Comparison of ENCODE assay signal across 8 cellular contexts in the genomic region with DNA sequence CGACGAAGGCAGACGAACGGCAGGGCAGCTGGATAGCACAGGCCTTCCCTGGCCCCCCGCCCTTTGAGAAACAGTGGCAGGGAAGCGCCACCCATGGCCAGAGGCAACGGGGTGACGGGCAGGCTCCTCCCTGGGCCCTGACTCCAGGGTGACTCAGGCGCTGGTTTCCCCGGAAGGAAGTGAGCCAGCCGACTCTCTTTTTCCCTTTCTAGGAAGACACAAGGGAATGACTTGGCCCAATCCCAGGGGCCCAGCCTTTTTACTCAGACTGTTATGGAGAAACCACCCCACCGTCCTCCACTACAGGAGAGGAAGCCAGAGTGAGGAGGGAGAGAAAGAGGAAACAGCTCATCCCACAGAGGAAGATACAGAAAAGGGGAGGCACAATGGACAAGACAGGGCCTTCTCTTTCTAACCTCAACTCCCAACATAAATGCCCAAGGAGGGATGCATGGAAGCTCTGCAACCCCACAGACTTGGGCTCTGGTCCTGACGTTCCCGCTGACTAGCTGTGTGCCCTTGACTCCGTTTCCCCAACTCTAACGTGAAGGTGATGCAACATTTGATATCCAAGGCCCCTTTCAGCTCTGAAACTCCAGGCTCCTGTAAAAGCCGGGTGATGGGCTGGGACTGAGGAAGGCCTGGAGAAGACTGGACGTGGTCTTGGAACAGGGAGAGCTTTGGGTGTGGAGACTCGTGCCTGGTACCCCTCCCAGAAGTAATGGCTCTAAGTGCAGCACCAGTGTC. TPM values are rescaled to one million over a fixed set of nuclear protein-coding genes. Genes with fewer than 3 reads are reported as not detected.
DNase-seq lines count a peak whose midpoint lies in the region; ATAC-seq and TF ChIP-seq lines count a peak whose summit lies in the region.

No MANE protein-coding gene starts in this region.

- H3K4me3 Mint-ChIP-seq in CD4-positive, CD25-positive, alpha-beta regulatory T cell = no peak overlapping the region
- no peak overlapping the region for H3K4me3 Mint-ChIP-seq in neural crest cell
- H3K4me3 Mint-ChIP-seq in CD4-positive, alpha-beta memory T cell = no peak overlapping the region

- peak overlapping the region; percentile 68 to 92 (median 86) for H3K27ac Mint-ChIP-seq in CD4-positive, CD25-positive, alpha-beta regulatory T cell
- peak overlapping the region; percentile 83 for H3K27ac Mint-ChIP-seq in neural crest cell (ENCODE audit: unreplicated experiment)
- no peak overlapping the region for H3K27ac Mint-ChIP-seq in CD4-positive, alpha-beta memory T cell

- H3K9me2 ChIP-seq in PC-9 (ENCODE audit: insufficient read depth) = no peaks in the 10 kb centered on the region

- H3K4me2 ChIP-seq in PC-9 = peak overlapping the region; percentile 70

- POLR2A ChIA-PET in PC-9 (lab: Charles Lee; ENCODE audit: unreplicated experiment) = interaction anchor here (0.5 to 1.0 kb wide), 7 partner anchors 9 to 170 kb away, joined by 3 to 30 read pairs (median 5); no protein-coding TSS in a partner anchor
- POLR2A ChIA-PET in CD4-positive, alpha-beta memory T cell (lab: Charles Lee; ENCODE audit: partially characterized antibody) = interaction anchor here (0.6 kb wide), 1 partner anchor 256 kb away, joined by 3 read pairs; no protein-coding TSS in a partner anchor

- no peaks in the 10 kb centered on the region for H3K27me3 Mint-ChIP-seq in CD4-positive, CD25-positive, alpha-beta regulatory T cell
- no peaks in the 10 kb centered on the region for H3K27me3 Mint-ChIP-seq in neural crest cell (ENCODE audit: low read depth)
- no peaks in the 10 kb centered on the region for H3K27me3 Mint-ChIP-seq in CD4-positive, alpha-beta memory T cell

- H3K36me3 Mint-ChIP-seq in CD4-positive, CD25-positive, alpha-beta regulatory T cell = no peaks in the 10 kb centered on the region
- H3K36me3 Mint-ChIP-seq in neural crest cell (ENCODE audit: low read depth) = no peaks in the 10 kb centered on the region
- peaks cover 0 to 2% of the 10 kb centered on the region in 2 donors for H3K36me3 Mint-ChIP-seq in CD4-positive, alpha-beta memory T cell

- DNase-seq in CD4-positive, CD25-positive, alpha-beta regulatory T cell = no peak
- DNase-seq in PC-9 (peak; percentile 96 to 97), epithelial cell of proximal tubule (ENCODE audit: low read depth) (peak; percentile 76), neural crest cell (ENCODE audit: low read depth, low spot score) (no peak), HuH-7 (ENCODE audit: low spot score) (no peak)
- no peak for DNase-seq in activated CD4-positive, alpha-beta T cell treated with anti-CD3 and anti-CD28 coated beads, Interleukin-2, amount 50 U/mL, for 4 hours
- DNase-seq in CD4-positive, alpha-beta memory T cell = no peak

- no peaks in the 10 kb centered on the region for H3K9me3 ChIP-seq in CD4-positive, CD25-positive, alpha-beta regulatory T cell (ENCODE audit: control insufficient read depth in 2 of 2, low read length in 2 of 2)
- H3K9me3 ChIP-seq in PC-9 (ENCODE audit: insufficient read depth, low read depth) = no peaks in the 10 kb centered on the region
- no peaks in the 10 kb centered on the region for H3K9me3 ChIP-seq in CD4-positive, alpha-beta memory T cell (ENCODE audit: control insufficient read depth in 1 of 2, low read length in 2 of 2)

- CTCF ChIA-PET in PC-9 (lab: Charles Lee) = interaction anchor here (1.1 to 1.4 kb wide), 2 partner anchors 11 to 40 kb away, joined by 9 to 13 read pairs; no protein-coding TSS in a partner anchor
- CTCF ChIA-PET in CD4-positive, alpha-beta memory T cell (lab: Charles Lee; ENCODE audit: partially characterized antibody) = interaction anchor here (1.6 kb wide), 1 partner anchor 11 kb away, joined by 4 read pairs; no protein-coding TSS in a partner anchor

- peaks cover 21% of the 10 kb centered on the region for H3K4me1 ChIP-seq in CD4-positive, CD25-positive, alpha-beta regulatory T cell (ENCODE audit: control insufficient read depth, insufficient read depth, low read length, poor library complexity, severe bottlenecking)
- H3K4me1 ChIP-seq in PC-9 (replicated peaks; ENCODE audit: insufficient read depth) = peaks cover 60% of the 10 kb centered on the region
- H3K4me1 ChIP-seq in CD4-positive, alpha-beta memory T cell (ENCODE audit: insufficient read depth, low read length) = peaks cover 26% of the 10 kb centered on the region

- ATAC-seq in CD4-positive, CD25-positive, alpha-beta regulatory T cell (ENCODE audit: low read depth in 2 of 2) = no peak
- ATAC-seq in HG03378 (IDR thresholded peaks at IDR 0.05; ENCODE audit: unreplicated experiment) = no peak

- no peaks in the 10 kb centered on the region for H3K36me3 ChIP-seq in CD4-positive, CD25-positive, alpha-beta regulatory T cell (ENCODE audit: control insufficient read depth, insufficient read depth, low read length)
- H3K36me3 ChIP-seq in PC-9 (ENCODE audit: low read depth) = 0 out of 2 replicates have a peak, but pooled peaks cover 8% of the 10 kb centered on the region
- H3K36me3 ChIP-seq in CD4-positive, alpha-beta memory T cell (ENCODE audit: insufficient read depth, low read length) = no peaks in the 10 kb centered on the region

- H2AFZ ChIP-seq in PC-9 = no peak overlapping the region

- intact Hi-C loops in PC-9 (cut with micrococcal nuclease; ENCODE audit: unreplicated experiment) = loop anchor here (1.0 kb wide), 3 partner anchors 9 to 28 kb away; partner anchors contain the start of gene ACTN1
- intact Hi-C loops in CD4-positive, alpha-beta memory T cell (cut with micrococcal nuclease) = no loop called here

- H3K9me3 Mint-ChIP-seq in CD4-positive, CD25-positive, alpha-beta regulatory T cell = no peaks in the 10 kb centered on the region
- no peaks in the 10 kb centered on the region for H3K9me3 Mint-ChIP-seq in neural crest cell
- no peaks in the 10 kb centered on the region for H3K9me3 Mint-ChIP-seq in CD4-positive, alpha-beta memory T cell

- TF ChIP-seq CTCF in PC-9 (conservative IDR thresholded peaks at IDR 0.05) (no peak), epithelial cell of proximal tubule (conservative IDR thresholded peaks at IDR 0.05; ENCODE audit: low read depth, low read length) (no peak), neural crest cell (conservative IDR thresholded peaks at IDR 0.05) (no peak)

- no peaks in the 10 kb centered on the region for H3K27me3 ChIP-seq in CD4-positive, CD25-positive, alpha-beta regulatory T cell (ENCODE audit: control insufficient read depth, insufficient read depth, low read length)
- no peaks in the 10 kb centered on the region for H3K27me3 ChIP-seq in PC-9 (ENCODE audit: insufficient read depth, low read depth)
- no peaks in the 10 kb centered on the region for H3K27me3 ChIP-seq in CD4-positive, alpha-beta memory T cell (ENCODE audit: insufficient read depth, low read length)

- H3K27ac ChIP-seq in CD4-positive, CD25-positive, alpha-beta regulatory T cell (ENCODE audit: insufficient read depth, low read length, poor library complexity, severe bottlenecking) = no peak overlapping the region
- H3K27ac ChIP-seq in PC-9 = peak overlapping the region; percentile 77
- no peak overlapping the region for H3K27ac ChIP-seq in CD4-positive, alpha-beta memory T cell (ENCODE audit: low read depth, low read length)

- peaks cover 96% of the 10 kb centered on the region for H3K79me2 ChIP-seq in PC-9 (ENCODE audit: low read depth)

- H3K4me3 ChIP-seq in CD4-positive, CD25-positive, alpha-beta regulatory T cell (ENCODE audit: low read depth, low read length) = no peak overlapping the region
- peak overlapping the region; percentile 32; the same call in 1 of the 2 replicates for H3K4me3 ChIP-seq in PC-9
- H3K4me3 ChIP-seq in epithelial cell of proximal tubule (ENCODE audit: low read depth, low read length) = no peak overlapping the region
- no peak overlapping the region for H3K4me3 ChIP-seq in CD4-positive, alpha-beta memory T cell (ENCODE audit: low read length in 2 of 2)

- TSS peak; percentile 99 for BruUV-seq in PC-9 (replicated peaks; lab: Mats Ljungman, UMichigan)

- peaks cover 0 to 88% (median 22%) of the 10 kb centered on the region in 4 donors for H3K4me1 Mint-ChIP-seq in CD4-positive, CD25-positive, alpha-beta regulatory T cell
- H3K4me1 Mint-ChIP-seq in neural crest cell = peaks cover 49% of the 10 kb centered on the region
- peaks cover 16 to 79% (median 26%) of the 10 kb centered on the region in 4 donors for H3K4me1 Mint-ChIP-seq in CD4-positive, alpha-beta memory T cell

- H3F3A ChIP-seq in PC-9 (ENCODE audit: insufficient read depth, low read depth) = peaks cover 47% of the 10 kb centered on the region

- peaks cover 66% of the 10 kb centered on the region for H4K20me1 ChIP-seq in PC-9 (ENCODE audit: insufficient read depth)

RNA-seq across cellular contexts. Expression of gene ACTN1, which starts 27.9 kb away (rescaled TPM):
- 47.5 TPM for total RNA-seq in CD4-positive, CD25-positive, alpha-beta regulatory T cell
- polyA plus RNA-seq in CD4-positive, CD25-positive, alpha-beta regulatory T cell = 10 to 100 TPM; 28.3 to 78.8 (median 51.8) TPM
- 314 and 323 TPM in 2 replicates for total RNA-seq in PC-9 (2021)
- 479 and 666 TPM in 2 replicates for total RNA-seq in epithelial cell of proximal tubule
- total RNA-seq in neural crest cell = 73.9 and 77.1 TPM in 2 replicates
- total RNA-seq in CD4-positive, alpha-beta memory T cell = 10 to 100 TPM; 70.8 to 75.1 TPM
- polyA plus RNA-seq in CD4-positive, alpha-beta memory T cell = 10 to 100 TPM; 33.6 to 63.3 TPM

Comparison
In these comparisons a context has a peak if more than half of its experiments do, and no peak if none do; other contexts are left out.
1. DNase-seq: peak in PC-9 (2 of 2) and epithelial cell of proximal tubule (single experiment); none in CD4-positive, CD25-positive, alpha-beta regulatory T cell (0 of 3), neural crest cell (single experiment), activated CD4-positive, alpha-beta T cell treated with anti-CD3 and anti-CD28 coated beads, Interleukin-2, amount 50 U/mL, for 4 hours (0 of 2), CD4-positive, alpha-beta memory T cell (0 of 5) and HuH-7 (single experiment).
2. H3K27ac Mint-ChIP-seq: peak in CD4-positive, CD25-positive, alpha-beta regulatory T cell (3 of 3) and neural crest cell (single experiment); none in CD4-positive, alpha-beta memory T cell (0 of 7).